ENCODE assay signal across 8 cellular contexts in genomic region chr17:57958391-57958790, GRCh38. TPM values are rescaled to one million over a fixed set of nuclear protein-coding genes. Genes with fewer than 3 reads are reported as not detected.
DNase-seq lines count a peak whose midpoint lies in the region; ATAC-seq and TF ChIP-seq lines count a peak whose summit lies in the region.
"Not testable (repeated sequence)": the region's sequence is repeated elsewhere in the genome, so short reads cannot be mapped to it uniquely, and the experiment has no call there.
"Had no signal": no experiment of that assay in that cellular context is flagged by ENCODE, and none has a peak within 500 bp of the region (broad histone marks: within the 10 kb centered on the region; RNA-seq: fewer than 3 reads in every experiment).

No MANE protein-coding gene starts in this region.

- not testable (repeated sequence) for ATAC-seq in RWPE2 (ENCODE audit: low read depth); sciatic nerve

- H3K4me3 ChIP-seq in RWPE2 (ENCODE audit: severe bottlenecking); right atrium auricular region; suprapubic skin: not testable (repeated sequence)

- H3K9me3 ChIP-seq in RWPE2 (ENCODE audit: severe bottlenecking); right atrium auricular region; suprapubic skin: not testable (repeated sequence)

- not testable (repeated sequence) for TF ChIP-seq CTCF in RWPE2 (IDR thresholded peaks at IDR 0.05; ENCODE audit: poor library complexity, severe bottlenecking); right atrium auricular region (IDR thresholded peaks at IDR 0.05); suprapubic skin (IDR thresholded peaks at IDR 0.05)

- H3K36me3 ChIP-seq in RWPE2 (ENCODE audit: low read depth); right atrium auricular region; suprapubic skin: not testable (repeated sequence)

- peak; percentile 14 for DNase-seq in RWPE2 (ENCODE audit: low spot score)
- DNase-seq in activated effector memory CD4-positive, alpha-beta T cell treated with anti-CD3 and anti-CD28 coated beads, Interleukin-2, amount 50 U/mL, for 16 hours, result peak; percentile 21
- DNase-seq in ecto neural progenitor cell (ENCODE audit: low spot score), result peak; percentile 15
- peak; percentile 43 for DNase-seq in right atrium auricular region (ENCODE audit: low spot score)
- peak; percentile 28 for DNase-seq in mesenteric fat pad (ENCODE audit: low spot score)
- peak; percentile 30 for DNase-seq in sciatic nerve (ENCODE audit: low spot score)
- peak; percentile 13 to 53 for DNase-seq in suprapubic skin (ENCODE audit: low spot score in 2 of 2)

- TF ChIP-seq POLR2A in suprapubic skin (IDR thresholded peaks at IDR 0.05), result not testable (repeated sequence)

- TF ChIP-seq EP300 in suprapubic skin (IDR thresholded peaks at IDR 0.05), result not testable (repeated sequence)

- H3K27ac ChIP-seq in RWPE2 (ENCODE audit: poor library complexity, severe bottlenecking); right atrium auricular region; suprapubic skin: not testable (repeated sequence)

- intact Hi-C loops in sciatic nerve (cut with DNase I), result not testable (repeated sequence)

- WGBS in suprapubic skin, result 98% methylated on average over 15 of the region's 15 CpGs

- H3K27me3 ChIP-seq in RWPE2 (ENCODE audit: insufficient read depth, poor library complexity, severe bottlenecking); right atrium auricular region; suprapubic skin: not testable (repeated sequence)

- not testable (repeated sequence) for H3K4me1 ChIP-seq in RWPE2 (ENCODE audit: insufficient read depth, poor library complexity, severe bottlenecking)
- peaks cover 0 to 20% of the 10 kb centered on the region in 2 donors for H3K4me1 ChIP-seq in right atrium auricular region
- H3K4me1 ChIP-seq in suprapubic skin, result peaks cover 25% of the 10 kb centered on the region

RNA-seq across cellular contexts. Expression of gene CUEDC1, which starts 3.2 kb away (rescaled TPM):
- total RNA-seq in right atrium auricular region, result 10 to 100 TPM; 32.5 to 33.3 TPM
- 34.1 TPM for total RNA-seq in mesenteric fat pad
- total RNA-seq in sciatic nerve, result 44.3 TPM
- total RNA-seq in suprapubic skin, result 10 to 100 TPM in 2 of 4 donors, 1 to 10 TPM in 2; 5.1 to 34.2 (median 12.8) TPM
- total RNA-seq: CD4-positive, CD25-positive, alpha-beta regulatory T cell had no signal

RNA-seq across cellular contexts. Expression of gene VEZF1, which starts 29.7 kb away (rescaled TPM):
- 10 to 100 TPM; 65.9 to 77.1 TPM for total RNA-seq in right atrium auricular region
- total RNA-seq in mesenteric fat pad, result 42.7 TPM
- total RNA-seq in sciatic nerve, result 73.8 TPM
- 10 to 100 TPM; 45.3 to 76.0 (median 63.7) TPM for total RNA-seq in suprapubic skin

RNA-seq across cellular contexts. Expression of gene SRSF1, which starts 48.7 kb away (rescaled TPM):
- total RNA-seq in right atrium auricular region (100 to 1,000 TPM in 1 of 2 donors, 10 to 100 TPM in 1; 70.6 to 101 TPM), mesenteric fat pad (167 TPM), sciatic nerve (169 TPM), suprapubic skin (100 to 1,000 TPM; 108 to 172 (median 125) TPM)
